ENCODE assay signal across 1 cellular context in genomic region chr11:62678770-62679696, GRCh38.
TF ChIP-seq lines count a peak whose summit lies in the region.

UBXN1 (minus strand) TSS chr11:62679073; CDS start chr11:62678923, 150 bp downstream.

TF ChIP-seq in GM12878, 131 proteins besides CTCF, POLR2A, EP300 and RAD21 (continued from another document and continues in another):
- TF ChIP-seq ZBTB4 (CRISPR knock-in tag; IDR thresholded peaks at IDR 0.05), result no peak
- no peak for TF ChIP-seq CHD4 (IDR thresholded peaks at IDR 0.05)
- no peak for TF ChIP-seq TARDBP (IDR thresholded peaks at IDR 0.05; ENCODE audit: borderline replicate concordance)
- TF ChIP-seq EED (IDR thresholded peaks at IDR 0.05; ENCODE audit: low read depth), result peak; percentile 83
- no peak for TF ChIP-seq IRF3 (IDR thresholded peaks at IDR 0.05)
- no peak for TF ChIP-seq TCF3 (IDR thresholded peaks at IDR 0.05; ENCODE audit: borderline replicate concordance, insufficient read depth, low read depth, low read length)
- peak; percentile 75; the same call in 1 of the 2 replicates for TF ChIP-seq PML (IDR thresholded peaks at IDR 0.05; ENCODE audit: low read length)
- no peak for TF ChIP-seq CUX1 (IDR thresholded peaks at IDR 0.05; ENCODE audit: insufficient replicate concordance, low read depth, low read length)
- TF ChIP-seq MXI1 (IDR thresholded peaks at IDR 0.05; ENCODE audit: low read depth, low read length), result peak; percentile 83
- TF ChIP-seq BHLHE40 (IDR thresholded peaks at IDR 0.05; ENCODE audit: borderline replicate concordance in 1 of 2, low read depth in 2 of 2, low read length in 1 of 2), result peak; percentile 53 to 78; a peak in 3 of 4 replicates
- peak; percentile 39; the same call in 1 of the 2 replicates for TF ChIP-seq SMAD5 (IDR thresholded peaks at IDR 0.05; ENCODE audit: low read depth)
- peak; percentile 52; the same call in 1 of the 2 replicates for TF ChIP-seq TCF12 (IDR thresholded peaks at IDR 0.05; ENCODE audit: low read depth, low read length)
- no peak for TF ChIP-seq ESRRA (IDR thresholded peaks at IDR 0.05; ENCODE audit: low read length)
- TF ChIP-seq FOS (IDR thresholded peaks at IDR 0.05; ENCODE audit: borderline replicate concordance, extremely low read depth, insufficient read length), result no peak
- no peak for TF ChIP-seq TBL1XR1 (IDR thresholded peaks at IDR 0.05; ENCODE audit: low read depth, low read length)
- TF ChIP-seq NFXL1 (IDR thresholded peaks at IDR 0.05; ENCODE audit: borderline replicate concordance), result no peak
- TF ChIP-seq YBX1 (IDR thresholded peaks at IDR 0.05), result no peak
- no peak for TF ChIP-seq ZNF24 (IDR thresholded peaks at IDR 0.05)
- TF ChIP-seq RFX5 (IDR thresholded peaks at IDR 0.05; ENCODE audit: low read depth, low read length), result no peak
- 0 out of 2 replicates have a peak, but pooled peaks have one; percentile 57 for TF ChIP-seq DPF2 (IDR thresholded peaks at IDR 0.05)
- peak; percentile 90 for TF ChIP-seq MAX (IDR thresholded peaks at IDR 0.05; ENCODE audit: low read depth, low read length)
- no peak; the same call in 1 of the 2 replicates for TF ChIP-seq CREB1 (IDR thresholded peaks at IDR 0.05; ENCODE audit: low read depth)
- TF ChIP-seq SUZ12 (IDR thresholded peaks at IDR 0.05; ENCODE audit: unreplicated experiment), result no peak
- TF ChIP-seq NR2C1 (IDR thresholded peaks at IDR 0.05), result peak; percentile 64
- TF ChIP-seq PBX3 (IDR thresholded peaks at IDR 0.05; ENCODE audit: insufficient replicate concordance, low read depth, low read length), result no peak
- peak; percentile 40 for TF ChIP-seq SKIL (IDR thresholded peaks at IDR 0.05; ENCODE audit: low read depth, poor library complexity, severe bottlenecking)
- TF ChIP-seq JUND (IDR thresholded peaks at IDR 0.05; ENCODE audit: low read depth, low read length), result no peak
- TF ChIP-seq PRDM15 (CRISPR knock-in tag; IDR thresholded peaks at IDR 0.05), result no peak
- TF ChIP-seq USF2 (IDR thresholded peaks at IDR 0.05; ENCODE audit: borderline replicate concordance, low read depth, low read length), result peak; percentile 96
- peak; percentile 84 for TF ChIP-seq SPI1 (IDR thresholded peaks at IDR 0.05; ENCODE audit: borderline replicate concordance, insufficient read depth, low read depth, low read length)
- no peak for TF ChIP-seq BRCA1 (IDR thresholded peaks at IDR 0.05; ENCODE audit: low read depth, low read length)
- peak; percentile 29 for TF ChIP-seq SP1 (IDR thresholded peaks at IDR 0.05; ENCODE audit: low read depth, low read length)
- no peak for TF ChIP-seq IRF4 (IDR thresholded peaks at IDR 0.05; ENCODE audit: low read depth, low read length)
- TF ChIP-seq ATF3 (IDR thresholded peaks at IDR 0.05; ENCODE audit: borderline replicate concordance, extremely low read depth, low read depth, low read length), result peak; percentile 90
- 0 out of 2 replicates have a peak, but pooled peaks have one; percentile 43 for TF ChIP-seq POLR2AphosphoS2 (IDR thresholded peaks at IDR 0.05; ENCODE audit: low read depth, low read length)
- no peak for TF ChIP-seq ZNF384 (IDR thresholded peaks at IDR 0.05; ENCODE audit: borderline replicate concordance, low read depth, low read length)
- peak; percentile 92 for TF ChIP-seq POLR2AphosphoS5 (IDR thresholded peaks at IDR 0.05; ENCODE audit: low read length)
- peak; percentile 64; the same call in 1 of the 2 replicates for TF ChIP-seq GATAD2B (conservative IDR thresholded peaks at IDR 0.05; ENCODE audit: low read depth)
- TF ChIP-seq E4F1 (IDR thresholded peaks at IDR 0.05; ENCODE audit: borderline replicate concordance, partially characterized antibody), result peak; percentile 83
- TF ChIP-seq PAX5 (IDR thresholded peaks at IDR 0.05; ENCODE audit: borderline replicate concordance, low read depth, low read length), result no peak
